In the genomic region with DNA sequence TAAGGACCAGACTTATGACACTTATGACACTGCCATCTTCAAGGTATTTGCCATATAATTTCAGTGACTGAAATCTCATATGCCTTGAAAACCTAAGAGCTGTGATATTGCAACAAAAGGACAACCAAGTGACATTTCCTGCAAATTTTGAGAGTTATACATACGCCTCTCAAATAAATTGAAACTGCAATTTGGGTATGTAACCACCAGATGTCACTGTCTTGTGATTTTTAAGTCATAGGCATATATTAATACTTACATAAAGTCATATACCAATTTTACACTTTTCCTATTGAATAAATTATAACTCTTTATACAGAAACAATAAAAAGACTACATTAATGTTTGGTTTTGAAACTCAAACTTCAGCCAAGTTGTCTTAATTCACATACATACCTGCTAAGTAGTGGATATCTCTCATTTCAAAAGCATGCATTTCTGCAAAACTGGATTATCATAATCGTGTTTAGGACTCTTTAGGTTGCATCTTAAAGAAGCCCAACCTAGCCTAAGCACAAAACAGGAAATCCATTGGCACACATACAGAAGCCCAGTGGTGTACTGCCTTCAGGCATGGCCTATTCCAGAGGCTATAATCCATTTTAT, we compare ENCODE assay signal across 8 cellular contexts.
A peak's percentile ranks its signal among the peaks of the same experiment; 100 is the strongest.
DNase-seq lines count a peak whose midpoint lies in the region; ATAC-seq and TF ChIP-seq lines count a peak whose summit lies in the region.

No MANE protein-coding gene starts in this region.

- H2AFZ ChIP-seq in KMS-11 (ENCODE audit: low read depth) (no peak overlapping the region), mesenchymal stem cell (ENCODE audit: low read depth, low read length) (no peak overlapping the region)

- no peak overlapping the region for H3K4me3 Mint-ChIP-seq in Caco-2 (ENCODE audit: unreplicated experiment)

- no peak for TF ChIP-seq EP300 in suprapubic skin (IDR thresholded peaks at IDR 0.05)

- no peaks in the 10 kb centered on the region for H3K79me1 ChIP-seq in mesenchymal stem cell (replicated peaks; ENCODE audit: low read length, poor library complexity, severe bottlenecking)

- H3K27ac ChIP-seq in KMS-11 (no peak overlapping the region), mesenchymal stem cell (ENCODE audit: low read length, poor library complexity, severe bottlenecking) (no peak overlapping the region), suprapubic skin (no peak overlapping the region)

- H3K14ac ChIP-seq in mesenchymal stem cell (ENCODE audit: low read length in 2 of 2), result no peak overlapping the region

- no peak overlapping the region for H3K23ac ChIP-seq in mesenchymal stem cell (ENCODE audit: low read length in 2 of 2)

- H3K36me3 ChIP-seq in KMS-11 (ENCODE audit: insufficient read depth) (no peaks in the 10 kb centered on the region), mesenchymal stem cell (ENCODE audit: control insufficient read depth in 1 of 2, insufficient read depth in 2 of 2, low read depth in 1 of 2, low read length in 2 of 2) (no peaks in the 10 kb centered on the region), suprapubic skin (no peaks in the 10 kb centered on the region), Caco-2 (ENCODE audit: control insufficient read depth, insufficient read depth, low read length) (no peaks in the 10 kb centered on the region)

- no peaks in the 10 kb centered on the region for H3K79me2 ChIP-seq in KMS-11 (ENCODE audit: insufficient read depth, low read depth)

- H3K9me3 ChIP-seq in mesenchymal stem cell (ENCODE audit: control insufficient read depth, low read length) (peaks cover 4% of the 10 kb centered on the region), suprapubic skin (no peaks in the 10 kb centered on the region), Caco-2 (no peaks in the 10 kb centered on the region)

- H3K4ac ChIP-seq in mesenchymal stem cell (ENCODE audit: low read depth in 1 of 2, low read length in 2 of 2), result peak overlapping the region in 1 of 2 experiments; percentile 34

- no peak overlapping the region for H2BK12ac ChIP-seq in mesenchymal stem cell (ENCODE audit: low read length in 2 of 2)

- no peaks in the 10 kb centered on the region for H3K36me3 Mint-ChIP-seq in Caco-2 (ENCODE audit: insufficient read depth, unreplicated experiment)

- H3K18ac ChIP-seq in mesenchymal stem cell (ENCODE audit: low read depth in 1 of 2, low read length in 2 of 2), result no peak overlapping the region

- H2BK120ac ChIP-seq in mesenchymal stem cell (ENCODE audit: low read depth, low read length), result no peak overlapping the region

- CTCF ChIA-PET in Caco-2 (lab: Charles Lee), result no interaction called here

- intact Hi-C loops in Caco-2 (cut with micrococcal nuclease; ENCODE audit: unreplicated experiment) (no loop called here), left cardiac atrium (cut with DNase I) (no loop called here)

- TF ChIP-seq CTCF in GM12874 (IDR thresholded peaks at IDR 0.05; ENCODE audit: insufficient read depth, low read depth, low read length) (peak; percentile 17; the same call in 1 of the 2 replicates), KMS-11 (conservative IDR thresholded peaks at IDR 0.05; ENCODE audit: low read depth, low read length) (peak; percentile 45; the same call in 1 of the 2 replicates), suprapubic skin (IDR thresholded peaks at IDR 0.05) (no peak), Caco-2 (IDR thresholded peaks at IDR 0.05; ENCODE audit: insufficient read depth in 1 of 2, low read depth in 1 of 2, low read length in 1 of 2, severe bottlenecking in 1 of 2, unreplicated experiment in 1 of 2) (no peak)

- no TSS peak for BruUV-seq in Caco-2 (replicated peaks; lab: Mats Ljungman, UMichigan)

- H3K27me3 Mint-ChIP-seq in Caco-2 (ENCODE audit: insufficient read depth, unreplicated experiment), result peaks cover 9% of the 10 kb centered on the region

- no peak overlapping the region for H2AK5ac ChIP-seq in mesenchymal stem cell (ENCODE audit: low read length, severe bottlenecking)

- no peak overlapping the region for H2BK15ac ChIP-seq in mesenchymal stem cell (ENCODE audit: low read depth, poor library complexity, severe bottlenecking)

- no peak overlapping the region for H2BK5ac ChIP-seq in mesenchymal stem cell (ENCODE audit: low read depth, low read length, poor library complexity, severe bottlenecking)

- ATAC-seq in GM19035 (IDR thresholded peaks at IDR 0.05; ENCODE audit: unreplicated experiment) (no peak), left cardiac atrium (no peak)

- no peaks in the 10 kb centered on the region for H3K9me3 Mint-ChIP-seq in Caco-2 (ENCODE audit: unreplicated experiment)

- no peaks in the 10 kb centered on the region for H3K27me3 ChIP-seq in KMS-11 (ENCODE audit: insufficient read depth, low read depth)
- no peaks in the 10 kb centered on the region for H3K27me3 ChIP-seq in mesenchymal stem cell (ENCODE audit: control insufficient read depth in 1 of 2, insufficient read depth in 1 of 2, low read length in 2 of 2)
- no peaks in the 10 kb centered on the region for H3K27me3 ChIP-seq in suprapubic skin
- no peaks in the 10 kb centered on the region for H3K27me3 ChIP-seq in Caco-2 (replicated peaks; ENCODE audit: control insufficient read depth, insufficient read depth, low read length)

- no peaks in the 10 kb centered on the region for H3K4me1 ChIP-seq in KMS-11 (ENCODE audit: low read depth, poor library complexity, severe bottlenecking)
- H3K4me1 ChIP-seq in mesenchymal stem cell (ENCODE audit: control insufficient read depth, insufficient read depth, low read depth, low read length), result no peaks in the 10 kb centered on the region
- H3K4me1 ChIP-seq in suprapubic skin, result no peaks in the 10 kb centered on the region
- no peaks in the 10 kb centered on the region for H3K4me1 ChIP-seq in Caco-2

- no peaks in the 10 kb centered on the region for H4K20me1 ChIP-seq in KMS-11 (ENCODE audit: insufficient read depth)

- DNase-seq in astrocyte of the hippocampus (ENCODE audit: low read depth, low spot score) (peak; percentile 39), mesenchymal stem cell (peak; percentile 5), suprapubic skin (ENCODE audit: low spot score in 2 of 2) (no peak), Caco-2 (no peak), left cardiac atrium (no peak)

- H4K8ac ChIP-seq in mesenchymal stem cell (ENCODE audit: low read length), result no peak overlapping the region

- H3K4me2 ChIP-seq in KMS-11 (no peak overlapping the region), mesenchymal stem cell (ENCODE audit: low read length, poor library complexity, severe bottlenecking) (no peak overlapping the region)

- TF ChIP-seq POLR2A in suprapubic skin (IDR thresholded peaks at IDR 0.05), result no peak

- 69% methylated on average over 1 of the region's 2 CpGs for WGBS in mesenchymal stem cell
- 80% methylated on average over 2 of the region's 2 CpGs for WGBS in suprapubic skin

- no peak overlapping the region for H3K27ac Mint-ChIP-seq in Caco-2 (ENCODE audit: unreplicated experiment)

- no peaks in the 10 kb centered on the region for H3K4me1 Mint-ChIP-seq in Caco-2 (ENCODE audit: low read depth, unreplicated experiment)

- POLR2A ChIA-PET in Caco-2 (lab: Charles Lee), result no interaction called here

- no peak overlapping the region for H3K4me3 ChIP-seq in KMS-11 (IDR thresholded peaks at IDR 0.05; ENCODE audit: insufficient read depth, low read depth, low read length)
- H3K4me3 ChIP-seq in mesenchymal stem cell (ENCODE audit: insufficient read depth in 1 of 2, low read depth in 1 of 2, low read length in 2 of 2), result no peak overlapping the region
- H3K4me3 ChIP-seq in suprapubic skin, result no peak overlapping the region
- H3K4me3 ChIP-seq in Caco-2 (ENCODE audit: low read depth, low read length), result no peak overlapping the region

- H3K9ac ChIP-seq in KMS-11, result no peak overlapping the region
- no peak overlapping the region for H3K9ac ChIP-seq in mesenchymal stem cell (ENCODE audit: low read length)

- H4K91ac ChIP-seq in mesenchymal stem cell (ENCODE audit: low read length), result no peak overlapping the region

Comparison
In these comparisons a context has a peak if more than half of its experiments do, and no peak if none do; other contexts are left out.
1. CTCF ChIP-seq: peak in GM12874 (single experiment) and KMS-11 (single experiment); none in suprapubic skin (0 of 2) and Caco-2 (0 of 2).
2. DNase-seq: peak in astrocyte of the hippocampus (single experiment) and mesenchymal stem cell (single experiment); none in suprapubic skin (0 of 2), Caco-2 (0 of 2) and left cardiac atrium (single experiment).